Comparison of ENCODE assay signal across 1 cellular context in the genomic region with DNA sequence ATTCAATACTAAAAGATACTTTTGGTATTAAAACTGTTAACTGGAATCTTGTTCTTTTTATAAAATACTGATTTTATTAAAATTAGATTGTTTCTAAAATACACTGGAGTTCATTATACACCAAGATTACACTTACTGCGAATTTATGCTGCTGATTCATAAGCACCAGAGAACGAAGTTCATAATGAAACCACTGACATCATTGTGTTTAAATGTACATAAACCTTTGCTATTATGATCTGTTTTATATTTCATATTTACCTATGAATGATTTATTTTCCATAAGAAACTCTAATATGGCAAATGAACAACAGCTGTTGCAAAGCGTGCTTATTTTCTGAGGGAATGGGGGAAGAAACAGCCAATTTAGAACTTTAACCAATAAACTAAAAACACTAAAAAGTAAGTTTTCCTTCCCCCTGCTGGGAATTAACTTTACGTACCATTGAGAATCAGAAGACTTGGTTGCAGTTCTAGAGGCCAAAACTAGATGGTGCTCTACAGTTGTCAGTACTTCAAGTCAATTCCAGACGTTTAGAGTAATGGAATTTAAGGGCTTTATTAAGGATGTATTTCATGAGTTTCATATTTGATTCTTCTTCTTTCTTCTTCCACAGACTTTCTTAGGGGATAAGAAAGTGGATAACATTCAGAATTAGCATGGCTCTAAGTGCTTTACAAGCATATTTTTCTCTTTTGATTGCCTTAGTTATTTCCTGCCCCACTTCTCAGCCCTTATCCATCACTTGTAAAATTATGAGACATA.
TF ChIP-seq lines count a peak whose summit lies in the region.

No MANE protein-coding gene starts in this region.

TF ChIP-seq in H1, 55 proteins besides CTCF, POLR2A, EP300 and RAD21:
- TF ChIP-seq, protein P1, sequence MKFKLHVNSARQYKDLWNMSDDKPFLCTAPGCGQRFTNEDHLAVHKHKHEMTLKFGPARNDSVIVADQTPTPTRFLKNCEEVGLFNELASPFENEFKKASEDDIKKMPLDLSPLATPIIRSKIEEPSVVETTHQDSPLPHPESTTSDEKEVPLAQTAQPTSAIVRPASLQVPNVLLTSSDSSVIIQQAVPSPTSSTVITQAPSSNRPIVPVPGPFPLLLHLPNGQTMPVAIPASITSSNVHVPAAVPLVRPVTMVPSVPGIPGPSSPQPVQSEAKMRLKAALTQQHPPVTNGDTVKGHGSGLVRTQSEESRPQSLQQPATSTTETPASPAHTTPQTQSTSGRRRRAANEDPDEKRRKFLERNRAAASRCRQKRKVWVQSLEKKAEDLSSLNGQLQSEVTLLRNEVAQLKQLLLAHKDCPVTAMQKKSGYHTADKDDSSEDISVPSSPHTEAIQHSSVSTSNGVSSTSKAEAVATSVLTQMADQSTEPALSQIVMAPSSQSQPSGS (IDR thresholded peaks at IDR 0.05; ENCODE audit: low read length) = no peak
- TF ChIP-seq GTF2F1 (IDR thresholded peaks at IDR 0.05; ENCODE audit: borderline replicate concordance, low read depth, low read length) (no peak), JUND (IDR thresholded peaks at IDR 0.05; ENCODE audit: low read length) (no peak), SIX5 (IDR thresholded peaks at IDR 0.05; ENCODE audit: low read depth, low read length) (no peak), NRF1 (IDR thresholded peaks at IDR 0.05; ENCODE audit: low read depth, low read length) (no peak), KDM4A (IDR thresholded peaks at IDR 0.05; ENCODE audit: low read depth, low read length, severe bottlenecking) (no peak), POU5F1 (IDR thresholded peaks at IDR 0.05; ENCODE audit: low read depth, low read length) (no peak), KDM5A (IDR thresholded peaks at IDR 0.05; ENCODE audit: low read length) (no peak), RXRA (IDR thresholded peaks at IDR 0.05; ENCODE audit: insufficient read depth, low read depth, low read length) (no peak), JUN (IDR thresholded peaks at IDR 0.05; ENCODE audit: low read depth, low read length) (no peak), PHF8 (conservative IDR thresholded peaks at IDR 0.05; ENCODE audit: low read depth, low read length) (no peak), ZNF274 (IDR thresholded peaks at IDR 0.05; ENCODE audit: borderline replicate concordance, extremely low read depth, low read length) (no peak), RFX5 (IDR thresholded peaks at IDR 0.05; ENCODE audit: borderline replicate concordance, low read depth, low read length) (no peak), SP2 (IDR thresholded peaks at IDR 0.05; ENCODE audit: low read length) (no peak), FOSL1 (IDR thresholded peaks at IDR 0.05; ENCODE audit: insufficient read depth, low read depth, low read length) (no peak), CREB1 (IDR thresholded peaks at IDR 0.05) (no peak), KDM1A (IDR thresholded peaks at IDR 0.05; ENCODE audit: borderline replicate concordance, low read length) (no peak)
- TF ChIP-seq, protein P2, sequence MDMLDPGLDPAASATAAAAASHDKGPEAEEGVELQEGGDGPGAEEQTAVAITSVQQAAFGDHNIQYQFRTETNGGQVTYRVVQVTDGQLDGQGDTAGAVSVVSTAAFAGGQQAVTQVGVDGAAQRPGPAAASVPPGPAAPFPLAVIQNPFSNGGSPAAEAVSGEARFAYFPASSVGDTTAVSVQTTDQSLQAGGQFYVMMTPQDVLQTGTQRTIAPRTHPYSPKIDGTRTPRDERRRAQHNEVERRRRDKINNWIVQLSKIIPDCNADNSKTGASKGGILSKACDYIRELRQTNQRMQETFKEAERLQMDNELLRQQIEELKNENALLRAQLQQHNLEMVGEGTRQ (IDR thresholded peaks at IDR 0.05; ENCODE audit: low read length) = no peak
- TF ChIP-seq, protein P3, sequence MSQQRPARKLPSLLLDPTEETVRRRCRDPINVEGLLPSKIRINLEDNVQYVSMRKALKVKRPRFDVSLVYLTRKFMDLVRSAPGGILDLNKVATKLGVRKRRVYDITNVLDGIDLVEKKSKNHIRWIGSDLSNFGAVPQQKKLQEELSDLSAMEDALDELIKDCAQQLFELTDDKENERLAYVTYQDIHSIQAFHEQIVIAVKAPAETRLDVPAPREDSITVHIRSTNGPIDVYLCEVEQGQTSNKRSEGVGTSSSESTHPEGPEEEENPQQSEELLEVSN (IDR thresholded peaks at IDR 0.05) = no peak
